10 cellular contexts compared by ENCODE assay signal in genomic region chr3:71070497-71071465, GRCh38.
DNase-seq lines count a peak whose midpoint lies in the region; ATAC-seq and TF ChIP-seq lines count a peak whose summit lies in the region.
"Had no signal": no experiment of that assay in that cellular context is flagged by ENCODE, and none has a peak within 500 bp of the region (broad histone marks: within the 10 kb centered on the region; RNA-seq: fewer than 3 reads in every experiment).

No MANE protein-coding gene starts in this region.

- H3K36me3 Mint-ChIP-seq in stimulated activated naive CD8-positive, alpha-beta T cell treated with anti-CD3 and anti-CD28 coated beads, Interleukin-15, Interleukin-2, amounts not matched to agents 100 ng/mL and 50 ng/mL, for 24 hours (ENCODE audit: low read depth), result peaks cover 50% of the 10 kb centered on the region
- no peaks in the 10 kb centered on the region for H3K36me3 Mint-ChIP-seq in neural crest cell (ENCODE audit: low read depth)

- peaks cover under 1 to 2% of the 10 kb centered on the region in 2 donors for H3K4me1 ChIP-seq in esophagus (ENCODE audit: control insufficient read depth in 2 of 2, insufficient read depth in 2 of 2, low read length in 1 of 2)

- H3K9me3 Mint-ChIP-seq in stimulated activated naive CD8-positive, alpha-beta T cell treated with anti-CD3 and anti-CD28 coated beads, Interleukin-15, Interleukin-2, amounts not matched to agents 100 ng/mL and 50 ng/mL, for 24 hours, result no peaks in the 10 kb centered on the region
- H3K9me3 Mint-ChIP-seq in neural crest cell, result no peaks in the 10 kb centered on the region

- no peaks in the 10 kb centered on the region for H3K27me3 ChIP-seq in esophagus (ENCODE audit: control insufficient read depth in 1 of 2, insufficient read depth in 2 of 2, low read length in 2 of 2)
- H3K27me3 ChIP-seq: spleen had no signal

- H3K36me3 ChIP-seq in esophagus (ENCODE audit: control insufficient read depth in 2 of 2, insufficient read depth in 2 of 2, low read length in 1 of 2), result no peaks in the 10 kb centered on the region

- H3K27ac ChIP-seq in esophagus (ENCODE audit: low read depth in 2 of 2, low read length in 1 of 2), result peak overlapping the region; percentile 60 to 83

- H3K27ac Mint-ChIP-seq in stimulated activated naive CD8-positive, alpha-beta T cell treated with anti-CD3 and anti-CD28 coated beads, Interleukin-15, Interleukin-2, amounts not matched to agents 100 ng/mL and 50 ng/mL, for 24 hours, result peak overlapping the region; percentile 89
- peak overlapping the region; percentile 20 for H3K27ac Mint-ChIP-seq in neural crest cell (ENCODE audit: unreplicated experiment)

- TF ChIP-seq CTCF in neural crest cell (conservative IDR thresholded peaks at IDR 0.05) (no peak), GM10248 (IDR thresholded peaks at IDR 0.05; ENCODE audit: control extremely low read depth, extremely low read depth, low read depth, missing control alignments) (no peak)

- CTCF ChIA-PET in GM10248 (lab: Yijun Ruan, JAX), result interaction anchor here (0.9 to 1.7 kb wide), 7 partner anchors 10 to 520 kb away, joined by 3 to 4 read pairs (median 3); no protein-coding TSS in a partner anchor

- no peaks in the 10 kb centered on the region for H3K9me3 ChIP-seq in esophagus (ENCODE audit: control insufficient read depth in 2 of 2, insufficient read depth in 1 of 2, low read depth in 1 of 2, low read length in 1 of 2)
- H3K9me3 ChIP-seq: spleen had no signal

- no peak overlapping the region for H3K4me3 ChIP-seq in esophagus (ENCODE audit: low read depth in 1 of 2, low read length in 2 of 2)
- H3K4me3 ChIP-seq: spleen had no signal

- no peak for ATAC-seq in stimulated activated naive CD8-positive, alpha-beta T cell treated with anti-CD3 and anti-CD28 coated beads, Interleukin-15, Interleukin-2, amounts not matched to agents 100 U/mL and 50 U/mL, for 24 hours
- ATAC-seq in HG03025 (IDR thresholded peaks at IDR 0.05; ENCODE audit: low FRiP score, unreplicated experiment), result no peak

- peak overlapping the region; percentile 43 for H3K4me3 Mint-ChIP-seq in stimulated activated naive CD8-positive, alpha-beta T cell treated with anti-CD3 and anti-CD28 coated beads, Interleukin-15, Interleukin-2, amounts not matched to agents 100 ng/mL and 50 ng/mL, for 24 hours
- H3K4me3 Mint-ChIP-seq in neural crest cell, result no peak overlapping the region

- no peaks in the 10 kb centered on the region for H3K27me3 Mint-ChIP-seq in stimulated activated naive CD8-positive, alpha-beta T cell treated with anti-CD3 and anti-CD28 coated beads, Interleukin-15, Interleukin-2, amounts not matched to agents 100 ng/mL and 50 ng/mL, for 24 hours
- peaks cover 21% of the 10 kb centered on the region for H3K27me3 Mint-ChIP-seq in neural crest cell (ENCODE audit: low read depth)

- 54 to 65% methylated on average over 20 of the region's 20 CpGs for WGBS in esophagus, 2 donors

- POLR2A ChIA-PET in GM10248 (lab: Yijun Ruan, JAX), result interaction anchor here (0.5 kb wide), 1 partner anchor 17 kb away, joined by 3 read pairs; no protein-coding TSS in a partner anchor

- peaks cover 100% of the 10 kb centered on the region for H3K4me1 Mint-ChIP-seq in stimulated activated naive CD8-positive, alpha-beta T cell treated with anti-CD3 and anti-CD28 coated beads, Interleukin-15, Interleukin-2, amounts not matched to agents 100 ng/mL and 50 ng/mL, for 24 hours (ENCODE audit: low read depth)
- H3K4me1 Mint-ChIP-seq in neural crest cell, result peaks cover 52% of the 10 kb centered on the region

- DNase-seq in stimulated activated naive CD8-positive, alpha-beta T cell treated with anti-CD3 and anti-CD28 coated beads, Interleukin-15, Interleukin-2, amounts not matched to agents 100 U/mL and 50 U/mL, for 24 hours, result no peak
- DNase-seq in neural crest cell (ENCODE audit: low read depth, low spot score) (no peak), GDM1 (lab: John Stamatoyannopoulos, UW) (no peak), GM10248 (ENCODE audit: extremely low spot score) (no peak), glomerular visceral epithelial cell (ENCODE audit: extremely low spot score) (no peak)
- DNase-seq: foreskin melanocyte had no signal
